8 cellular contexts compared by ENCODE assay signal in the genomic region with DNA sequence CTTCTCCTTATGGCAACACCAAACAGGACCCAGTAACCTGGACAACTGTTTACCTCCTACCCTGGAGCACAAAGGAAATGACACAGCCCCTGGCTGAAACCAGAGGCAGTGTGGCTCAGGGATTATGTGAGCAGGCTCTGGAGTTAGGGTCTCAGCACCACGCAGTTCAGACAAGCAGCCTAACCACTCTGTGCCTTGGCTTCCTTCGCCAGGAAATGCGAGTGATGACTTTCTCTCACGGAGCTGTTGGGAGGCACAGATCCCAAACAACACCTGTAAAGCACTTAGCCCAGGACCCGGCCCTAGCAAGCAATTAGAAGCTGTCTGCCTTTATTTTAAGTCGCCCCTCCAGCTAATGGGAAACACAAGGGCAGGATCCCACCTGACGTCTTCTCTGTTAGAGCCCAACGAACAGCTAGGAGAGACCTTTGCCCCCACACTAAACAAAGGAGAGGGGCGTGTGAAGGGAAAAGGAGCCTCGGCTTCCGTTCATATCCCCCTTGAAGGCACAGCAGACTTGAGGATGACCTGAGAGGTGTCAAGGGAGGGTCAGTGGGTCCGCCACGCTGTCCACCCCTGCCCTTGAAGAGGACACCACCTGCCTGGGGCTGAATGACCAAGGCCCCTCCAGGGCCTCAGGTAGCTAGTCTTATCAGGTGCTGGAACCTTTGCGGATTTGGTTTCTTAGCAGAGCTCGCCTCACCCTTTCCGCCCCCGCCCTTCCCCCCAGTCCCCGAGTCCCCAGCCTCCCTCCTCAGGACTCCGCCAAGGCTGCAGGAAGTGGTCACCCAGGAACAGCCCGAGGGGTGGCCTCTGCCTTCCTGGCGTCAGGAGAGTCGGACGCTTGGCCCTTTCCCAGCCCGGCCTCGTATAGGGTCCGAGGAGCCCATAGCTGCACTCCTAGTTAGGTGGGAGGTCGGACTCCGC. TPM values are rescaled to one million over a fixed set of nuclear protein-coding genes. Genes with fewer than 3 reads are reported as not detected.
DNase-seq lines count a peak whose midpoint lies in the region; ATAC-seq and TF ChIP-seq lines count a peak whose summit lies in the region.

No MANE protein-coding gene starts in this region.

- H3K4me2 ChIP-seq in HCT116 (ENCODE audit: low read length): peak overlapping the region; percentile 99

- H3K9ac ChIP-seq in HCT116 (ENCODE audit: low read length) (peak overlapping the region; percentile 86), iPS-20b (ENCODE audit: low read depth, low read length) (peak overlapping the region; percentile 83; the same call in 1 of the 2 replicates), skeletal muscle tissue (ENCODE audit: low read depth in 1 of 3, low read length in 3 of 3) (peak overlapping the region; percentile 93 to 98 (median 97))

- no peak for TF ChIP-seq POLR2A in HCT116 (IDR thresholded peaks at IDR 0.05; ENCODE audit: borderline replicate concordance, extremely low read depth, insufficient read depth, insufficient read length)

- H3K36me3 ChIP-seq in HCT116 (ENCODE audit: control insufficient read depth in 1 of 2, insufficient read depth in 2 of 2, low read length in 2 of 2): peaks cover 0 to 2% of the 10 kb centered on the region in 2 experiments; a peak in 2 of 4 replicates
- H3K36me3 ChIP-seq in SJSA1: peaks cover 36% of the 10 kb centered on the region
- peaks cover 15% of the 10 kb centered on the region for H3K36me3 ChIP-seq in iPS-20b (ENCODE audit: insufficient read depth, low read depth, low read length)
- H3K36me3 ChIP-seq in skeletal muscle tissue (ENCODE audit: control insufficient read depth in 3 of 3, insufficient read depth in 3 of 3, low read length in 3 of 3): peaks cover 2 to 3% (median 2%) of the 10 kb centered on the region in 3 donors

- H2AFZ ChIP-seq in HCT116 (ENCODE audit: low read depth, low read length, poor library complexity, severe bottlenecking): peak overlapping the region; percentile 61

- H3K27ac ChIP-seq in HCT116 (ENCODE audit: low read depth, low read length): peak overlapping the region; percentile 81; the same call in 1 of the 2 replicates
- peak overlapping the region; percentile 69 for H3K27ac ChIP-seq in SJSA1
- no peak overlapping the region for H3K27ac ChIP-seq in iPS-20b (ENCODE audit: low read length)
- peak overlapping the region; percentile 83 for H3K27ac ChIP-seq in skeletal muscle tissue (ENCODE audit: low read depth, low read length)

- no peaks in the 10 kb centered on the region for H3K36me3 Mint-ChIP-seq in brain

- no peaks in the 10 kb centered on the region for H3K27me3 ChIP-seq in HCT116 (ENCODE audit: insufficient read depth, low read length)
- no peaks in the 10 kb centered on the region for H3K27me3 ChIP-seq in SJSA1 (replicated peaks)
- peaks cover 31% of the 10 kb centered on the region for H3K27me3 ChIP-seq in iPS-20b (ENCODE audit: insufficient read depth, low read length)
- no peaks in the 10 kb centered on the region for H3K27me3 ChIP-seq in skeletal muscle tissue (ENCODE audit: control insufficient read depth in 3 of 3, insufficient read depth in 3 of 3, low read length in 3 of 3)

- TF ChIP-seq CTCF in HCT116 (IDR thresholded peaks at IDR 0.05 in 2 of 3, conservative IDR thresholded peaks at IDR 0.05 in 1 of 3; ENCODE audit: borderline replicate concordance in 1 of 3, insufficient read depth in 1 of 3, low read depth in 2 of 3, low read length in 2 of 3) (no peak), brain (conservative IDR thresholded peaks at IDR 0.05) (no peak)

- peaks cover 25% of the 10 kb centered on the region for H3K27me3 Mint-ChIP-seq in brain

- intact Hi-C loops in HCT116 (cut with micrococcal nuclease): loop anchor here (2.0 to 10.0 kb wide), 3 partner anchors 37 to 107 kb away; a partner anchor contains a TSS

- DNase-seq in CD1c-positive myeloid dendritic cell (ENCODE audit: extremely low spot score) (peak; percentile 43), HCT116 (ENCODE audit: low read depth, low spot score) (no peak), SJSA1 (ENCODE audit: low read depth in 1 of 2, low spot score in 2 of 2) (peak; percentile 7 to 76), NCI-H345 treated with DMSO at 0.1 percent for 48 hours (lab: John Stamatoyannopoulos, UW; ENCODE audit: unreplicated experiment) (no peak), NCI-H82 (lab: John Stamatoyannopoulos, UW) (no peak)

- POLR2A ChIA-PET in HCT116 (lab: Charles Lee): interaction anchor here (0.9 to 1.5 kb wide), 2 partner anchors 111 to 118 kb away, joined by 3 to 4 read pairs; a partner anchor contains a TSS

- no peaks in the 10 kb centered on the region; the same call in 1 of the 2 replicates for H3K79me2 ChIP-seq in HCT116 (ENCODE audit: insufficient read depth, low read length)

- no peaks in the 10 kb centered on the region for H4K20me1 ChIP-seq in HCT116 (ENCODE audit: insufficient read depth)

- H3K9me3 ChIP-seq in HCT116 (ENCODE audit: control insufficient read depth in 1 of 2, insufficient read depth in 1 of 2, low read depth in 1 of 2, low read length in 2 of 2) (no peaks in the 10 kb centered on the region), SJSA1 (replicated peaks) (no peaks in the 10 kb centered on the region), iPS-20b (ENCODE audit: insufficient read depth, low read depth, low read length) (no peaks in the 10 kb centered on the region), skeletal muscle tissue (ENCODE audit: control insufficient read depth in 3 of 3, low read length in 3 of 3) (no peaks in the 10 kb centered on the region)

- H3K4me1 ChIP-seq in HCT116 (ENCODE audit: control insufficient read depth in 1 of 2, insufficient read depth in 2 of 2, low read length in 2 of 2) (peaks cover 39 to 54% of the 10 kb centered on the region in 2 experiments), SJSA1 (replicated peaks) (peaks cover 23% of the 10 kb centered on the region), iPS-20b (ENCODE audit: insufficient read depth, low read length) (peaks cover 17% of the 10 kb centered on the region), skeletal muscle tissue (ENCODE audit: control insufficient read depth in 3 of 3, insufficient read depth in 3 of 3, low read length in 3 of 3) (peaks cover 47 to 57% (median 51%) of the 10 kb centered on the region in 3 donors)

- no peaks in the 10 kb centered on the region for H3K9me2 ChIP-seq in HCT116 (ENCODE audit: insufficient read depth)

- CTCF ChIA-PET in HCT116 (lab: Charles Lee): interaction anchor here (0.9 to 1.0 kb wide), 2 partner anchors 29 to 407 kb away, joined by 3 to 5 read pairs; no protein-coding TSS in a partner anchor

- no TSS peak for BruUV-seq in HCT116 (replicated peaks; lab: Mats Ljungman, UMichigan)

- H3K9me3 Mint-ChIP-seq in brain: peaks cover 0 to 3% (median 0%) of the 10 kb centered on the region in 5 experiments

- H3K4me1 Mint-ChIP-seq in brain: peaks cover 44% of the 10 kb centered on the region

- RAD21 ChIA-PET in HCT116 (lab: Charles Lee; ENCODE audit: low non-redundant PET in 1 of 2, low total read pairs in 2 of 2, uncharacterized antibody in 2 of 2, unreplicated experiment in 2 of 2): no interaction called here

- TF ChIP-seq RAD21 in HCT116 (IDR thresholded peaks at IDR 0.05; ENCODE audit: low read depth): no peak

- peak overlapping the region; percentile 54 to 79 (median 62) for H3K27ac Mint-ChIP-seq in brain

- H3K4me3 Mint-ChIP-seq in brain: peak overlapping the region; percentile 80 to 91 (median 86)

- peak; percentile 14 for ATAC-seq in HCT116

- H3K4me3 ChIP-seq in HCT116 (replicated peaks in 1 of 2; ENCODE audit: low read depth in 1 of 2, low read length in 2 of 2) (peak overlapping the region; percentile 80 to 83), SJSA1 (peak overlapping the region; percentile 72), iPS-20b (ENCODE audit: low read length) (peak overlapping the region; percentile 88), skeletal muscle tissue (ENCODE audit: low read length in 3 of 3) (peak overlapping the region; percentile 91 to 96 (median 95))

TF ChIP-seq in HCT116, 20 proteins besides CTCF, POLR2A, EP300 and RAD21 (continues in another document):
- TF ChIP-seq SIN3A (IDR thresholded peaks at IDR 0.05; ENCODE audit: low read depth): no peak
- TF ChIP-seq, protein P1, sequence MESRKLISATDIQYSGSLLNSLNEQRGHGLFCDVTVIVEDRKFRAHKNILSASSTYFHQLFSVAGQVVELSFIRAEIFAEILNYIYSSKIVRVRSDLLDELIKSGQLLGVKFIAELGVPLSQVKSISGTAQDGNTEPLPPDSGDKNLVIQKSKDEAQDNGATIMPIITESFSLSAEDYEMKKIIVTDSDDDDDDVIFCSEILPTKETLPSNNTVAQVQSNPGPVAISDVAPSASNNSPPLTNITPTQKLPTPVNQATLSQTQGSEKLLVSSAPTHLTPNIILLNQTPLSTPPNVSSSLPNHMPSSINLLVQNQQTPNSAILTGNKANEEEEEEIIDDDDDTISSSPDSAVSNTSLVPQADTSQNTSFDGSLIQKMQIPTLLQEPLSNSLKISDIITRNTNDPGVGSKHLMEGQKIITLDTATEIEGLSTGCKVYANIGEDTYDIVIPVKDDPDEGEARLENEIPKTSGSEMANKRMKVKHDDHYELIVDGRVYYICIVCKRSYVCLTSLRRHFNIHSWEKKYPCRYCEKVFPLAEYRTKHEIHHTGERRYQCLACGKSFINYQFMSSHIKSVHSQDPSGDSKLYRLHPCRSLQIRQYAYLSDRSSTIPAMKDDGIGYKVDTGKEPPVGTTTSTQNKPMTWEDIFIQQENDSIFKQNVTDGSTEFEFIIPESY (IDR thresholded peaks at IDR 0.05; ENCODE audit: extremely low read depth, insufficient replicate concordance, low read length): no peak
- TF ChIP-seq EGR1 (IDR thresholded peaks at IDR 0.05; ENCODE audit: low read depth): no peak
- no peak for TF ChIP-seq TCF7L2 (IDR thresholded peaks at IDR 0.05; ENCODE audit: borderline replicate concordance, extremely low read depth, insufficient read depth, insufficient read length)
- TF ChIP-seq EZH2phosphoT487 (IDR thresholded peaks at IDR 0.05; ENCODE audit: borderline replicate concordance): no peak

RNA-seq across cellular contexts. Expression of a gene that starts 0.8 kb away (rescaled TPM):
- total RNA-seq in HCT116 (2021; ENCODE audit: unreplicated experiment) (24.4 TPM), skeletal muscle tissue (12.0 TPM)
- 15.2 and 15.4 TPM in 2 replicates for polyA plus RNA-seq in HCT116 (2012)
- 7.4 and 9.4 TPM in 2 replicates for total RNA-seq in SJSA1 (2014; rRNA removed; shearing (Covaris generic))
- 34.6 TPM for polyA plus RNA-seq in brain (ENCODE audit: insufficient read depth, low read depth, low replicate concordance)

RNA-seq across cellular contexts. Expression of a gene that starts 7.6 kb away (rescaled TPM):
- 0.64 TPM for total RNA-seq in HCT116 (2021; ENCODE audit: unreplicated experiment)
- polyA plus RNA-seq in HCT116 (2012): 0.10 TPM in 2 replicates
- not detected in 2 replicates for total RNA-seq in SJSA1 (2014; rRNA removed; shearing (Covaris generic))
- polyA plus RNA-seq in brain (ENCODE audit: insufficient read depth, low read depth, low replicate concordance): 1.0 TPM
- 0.52 TPM for total RNA-seq in skeletal muscle tissue

RNA-seq across cellular contexts. Expression of a gene that starts 42.7 kb away (rescaled TPM):
- 107 TPM for total RNA-seq in HCT116 (2021; ENCODE audit: unreplicated experiment)
- polyA plus RNA-seq in HCT116 (2012): 122 and 164 TPM in 2 replicates
- 38.1 and 61.6 TPM in 2 replicates for total RNA-seq in SJSA1 (2014; rRNA removed; shearing (Covaris generic))
- 107 TPM for polyA plus RNA-seq in brain (ENCODE audit: insufficient read depth, low read depth, low replicate concordance)
- total RNA-seq in skeletal muscle tissue: 17.7 TPM

RNA-seq across cellular contexts. Expression of a gene that starts 59.7 kb away (rescaled TPM):
- total RNA-seq in HCT116 (2021; ENCODE audit: unreplicated experiment): not detected
- polyA plus RNA-seq in HCT116 (2012): not detected in 2 replicates
- total RNA-seq in SJSA1 (2014; rRNA removed; shearing (Covaris generic)): not detected in 2 replicates
- 1.7 TPM for polyA plus RNA-seq in brain (ENCODE audit: insufficient read depth, low read depth, low replicate concordance)
- total RNA-seq in skeletal muscle tissue: 2.1 TPM

Comparison
In these comparisons a context has a peak if more than half of its experiments do, and no peak if none do; other contexts are left out.
1. DNase-seq: peak in CD1c-positive myeloid dendritic cell (single experiment) and SJSA1 (2 of 2); none in HCT116 (single experiment), NCI-H345 treated with DMSO at 0.1 percent for 48 hours (single experiment) and NCI-H82 (single experiment).
2. Peak in every context shown above with its lines, with median percentiles within 50 percentile points of each other: H3K4me3 ChIP-seq and H3K9ac ChIP-seq.